ENCODE assay signal across 24 cellular contexts in genomic region chr15:33807665-33808064, GRCh38.
"Had no signal": no experiment of that assay in that cellular context is flagged by ENCODE, and none has a peak within 500 bp of the region (broad histone marks: within the 10 kb centered on the region; RNA-seq: fewer than 3 reads in every experiment).

No MANE protein-coding gene starts in this region.

- H3K27me3 ChIP-seq: brain microvascular endothelial cell had no signal

- H3K27ac ChIP-seq: brain microvascular endothelial cell had no signal

- DNase-seq: activated CD4-positive, alpha-beta T cell treated with anti-CD3 and anti-CD28 coated beads, Interleukin-2, amount 10 ng/mL, durations not matched to agents 24 days and 14 days; activated CD4-positive, alpha-beta T cell treated with anti-CD3 and anti-CD28 coated beads, Interleukin-2, amount 50 U/mL, for 4 hours; activated CD8-positive, alpha-beta T cell treated with anti-CD3 and anti-CD28 coated beads for 36 hours; activated effector memory CD4-positive, alpha-beta T cell treated with anti-CD3 and anti-CD28 coated beads, Interleukin-2, amount 50 U/mL, for 16 hours; activated naive CD4-positive, alpha-beta T cell; activated naive CD4-positive, alpha-beta T cell treated with anti-CD3 and anti-CD28 coated beads, Interleukin-2, amount 50 U/mL, for 16 hours; activated naive CD8-positive, alpha-beta T cell treated with anti-CD3 and anti-CD28 coated beads for 36 hours; activated T-cell treated with anti-CD3 and anti-CD28 coated beads, Interleukin-2, amount 50 U/mL, for 1 hour; activated T-cell treated with anti-CD3 and anti-CD28 coated beads, Interleukin-2, amount 50 U/mL, for 72 hours; amniotic stem cell; aorta; brain microvascular endothelial cell; central memory CD4-positive, alpha-beta T cell; Karpas-422; KBM-7; NCI-H1105; NCI-H1436; NCI-H1694; NCI-H1930; NCI-H2081 treated with DMSO at 0.1 percent for 48 hours; NCI-H345; NCI-H524 treated with DMSO at 0.1 percent for 48 hours; Right ventricle myocardium superior had no signal

- H3K36me3 ChIP-seq: brain microvascular endothelial cell had no signal

- ATAC-seq: activated CD8-positive, alpha-beta T cell treated with anti-CD3 and anti-CD28 coated beads for 36 hours; activated T-cell treated with anti-CD3 and anti-CD28 coated beads, Interleukin-2, amount 50 U/mL, for 72 hours; activated T-helper 17 cell treated with anti-CD3 and anti-CD28 coated beads, Interleukin-2, amount 50 U/mL, for 72 hours had no signal
